In the genomic region with DNA sequence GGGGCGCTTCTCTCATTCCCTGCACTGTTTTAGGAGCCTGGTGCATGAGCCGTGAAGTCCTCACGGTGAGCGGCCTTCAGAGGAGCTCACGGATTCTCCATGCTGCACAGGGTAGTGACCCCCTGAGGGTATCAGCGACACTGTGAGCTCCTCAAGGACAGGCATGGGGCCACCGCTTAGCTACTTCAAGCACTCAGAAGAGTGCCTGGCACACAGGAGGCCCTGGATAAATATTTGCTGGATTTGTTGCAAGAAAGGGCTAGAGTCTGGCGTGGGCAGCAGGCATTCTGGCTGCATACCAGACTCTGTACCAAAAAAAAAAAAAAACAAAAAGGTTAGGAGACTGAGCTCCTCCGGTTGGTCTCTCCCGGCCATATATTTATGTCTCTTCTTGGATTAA, we compare ENCODE assay signal across 27 cellular contexts. TPM values are rescaled to one million over a fixed set of nuclear protein-coding genes. Genes with fewer than 3 reads are reported as not detected.
A peak's percentile ranks its signal among the peaks of the same experiment; 100 is the strongest.
DNase-seq lines count a peak whose midpoint lies in the region; ATAC-seq and TF ChIP-seq lines count a peak whose summit lies in the region.
"Had no signal": no experiment of that assay in that cellular context is flagged by ENCODE, and none has a peak within 500 bp of the region (broad histone marks: within the 10 kb centered on the region; RNA-seq: fewer than 3 reads in every experiment).

No MANE protein-coding gene starts in this region.

- peaks cover 24% of the 10 kb centered on the region for H3K4me1 Mint-ChIP-seq in chondrocyte (ENCODE audit: low read depth)
- peaks cover 29% of the 10 kb centered on the region for H3K4me1 Mint-ChIP-seq in stimulated activated memory B cell treated with anti-CD40 and anti-IgM and Interleukin-4, amounts not matched to agents 10 μg/mL and 1 μg/mL and 100 μg/mL, for 72 hours

- H3K9ac ChIP-seq in BLaER1: no peak overlapping the region

- H2AFZ ChIP-seq in osteoblast (ENCODE audit: low read length): no peak overlapping the region
- H2AFZ ChIP-seq: GM23338 had no signal

- H3K27ac ChIP-seq in BLaER1 (0 out of 2 replicates have a peak overlapping the region, but pooled peaks have one; percentile 60), osteoblast (ENCODE audit: low read depth, low read length) (no peak overlapping the region)
- H3K27ac ChIP-seq: psoas muscle, SK-N-MC had no signal

- H3K4me1 ChIP-seq in BLaER1: peaks cover 51% of the 10 kb centered on the region
- H3K4me1 ChIP-seq in osteoblast (ENCODE audit: insufficient read depth, low read length): no peaks in the 10 kb centered on the region

- no peaks in the 10 kb centered on the region for H3K27me3 Mint-ChIP-seq in chondrocyte (ENCODE audit: low read depth)
- no peaks in the 10 kb centered on the region for H3K27me3 Mint-ChIP-seq in stimulated activated memory B cell treated with anti-CD40 and anti-IgM and Interleukin-4, amounts not matched to agents 10 μg/mL and 1 μg/mL and 100 μg/mL, for 72 hours
- H3K27me3 Mint-ChIP-seq: activated B cell treated with CpG ODN at 0.5 μM for 24 hours; activated CD8-positive, alpha-beta T cell treated with anti-CD3 and anti-CD28 coated beads for 36 hours; stimulated activated naive CD8-positive, alpha-beta T cell treated with anti-CD3 and anti-CD28 coated beads, Interleukin-15, amount 100 ng/mL, for 72 hours had no signal

- no peak for TF ChIP-seq CTCF in LNCaP clone FGC (IDR thresholded peaks at IDR 0.05; ENCODE audit: control insufficient read depth, extremely low read depth, insufficient read depth)
- TF ChIP-seq CTCF in chondrocyte (IDR thresholded peaks at IDR 0.05): no peak
- TF ChIP-seq CTCF in osteoblast (IDR thresholded peaks at IDR 0.05; ENCODE audit: extremely low read depth, low read depth, low read length): no peak

- H3K36me3 ChIP-seq in BLaER1 (peaks cover 4% of the 10 kb centered on the region; the same call in 1 of the 2 replicates), osteoblast (ENCODE audit: insufficient read depth, low read length) (no peaks in the 10 kb centered on the region)

- H3K4me2 ChIP-seq in BLaER1: peak overlapping the region; percentile 39; the same call in 1 of the 2 replicates
- H3K4me2 ChIP-seq in osteoblast (ENCODE audit: insufficient read depth, low read length): no peak overlapping the region
- H3K4me2 ChIP-seq: GM23338 had no signal

- ATAC-seq in stimulated activated memory B cell treated with anti-CD40 and anti-IgM and Interleukin-4, amounts not matched to agents 10 μg/mL and 1 μg/mL and 100 μg/mL, for 72 hours: no peak
- no peak for ATAC-seq in GM21723 (IDR thresholded peaks at IDR 0.05; ENCODE audit: unreplicated experiment)
- ATAC-seq: activated CD8-positive, alpha-beta T cell treated with anti-CD3 and anti-CD28 coated beads for 36 hours; GM23338; left ventricle myocardium superior; mucosa of descending colon; psoas muscle; stimulated activated naive CD8-positive, alpha-beta T cell treated with anti-CD3 and anti-CD28 coated beads, Interleukin-15, amount 100 ng/mL, for 72 hours had no signal

- H3K36me3 Mint-ChIP-seq in chondrocyte (ENCODE audit: low read depth): peaks cover 2% of the 10 kb centered on the region
- H3K36me3 Mint-ChIP-seq in stimulated activated memory B cell treated with anti-CD40 and anti-IgM and Interleukin-4, amounts not matched to agents 10 μg/mL and 1 μg/mL and 100 μg/mL, for 72 hours: peaks cover 8% of the 10 kb centered on the region

- H3K27ac Mint-ChIP-seq in chondrocyte (ENCODE audit: unreplicated experiment): peak overlapping the region; percentile 75
- no peak overlapping the region for H3K27ac Mint-ChIP-seq in stimulated activated memory B cell treated with anti-CD40 and anti-IgM and Interleukin-4, amounts not matched to agents 10 μg/mL and 1 μg/mL and 100 μg/mL, for 72 hours
- H3K27ac Mint-ChIP-seq: activated B cell treated with CpG ODN at 0.5 μM for 24 hours; activated CD8-positive, alpha-beta T cell treated with anti-CD3 and anti-CD28 coated beads for 36 hours; GM23338 had no signal

- DNase-seq in LNCaP clone FGC (ENCODE audit: low read depth) (peak; percentile 65), chondrocyte (ENCODE audit: low spot score) (no peak), osteoblast (ENCODE audit: insufficient read length, low spot score, missing footprints) (peak; percentile 68), 8988T (no peak), AG08396 (ENCODE audit: low spot score) (no peak)
- DNase-seq: activated B cell treated with CpG ODN at 0.5 μM for 24 hours; activated CD8-positive, alpha-beta T cell treated with anti-CD3 and anti-CD28 coated beads for 36 hours; activated naive CD4-positive, alpha-beta T cell treated with Interleukin-2 at 50 U/mL for 16 hours; activated T-cell treated with anti-CD3 and anti-CD28 coated beads, Interleukin-2, amount 50 U/mL, for 1 hour; C1 segment of cervical spinal cord; cerebellar nuclear complex; GDM1; KBM-7; left ventricle myocardium superior; mucosa of descending colon; NCI-H1930; NCI-H524; psoas muscle; stimulated activated CD4-positive, alpha-beta T cell treated with anti-CD3 and anti-CD28 coated beads, Interleukin-4, amount 100 ng/mL, for 1 hour; stimulated activated naive CD8-positive, alpha-beta T cell treated with anti-CD3 and anti-CD28 coated beads, Interleukin-15, amount 100 ng/mL, for 72 hours; T-helper 2 cell had no signal

- H3K9me3 ChIP-seq in BLaER1 (peaks cover 24% of the 10 kb centered on the region), osteoblast (ENCODE audit: low read depth, low read length) (no peaks in the 10 kb centered on the region)
- H3K9me3 ChIP-seq: psoas muscle had no signal

- H3K4me3 ChIP-seq in BLaER1 (no peak overlapping the region), LNCaP clone FGC (ENCODE audit: low read depth, low read length) (no peak overlapping the region), osteoblast (ENCODE audit: insufficient read depth, low read length) (no peak overlapping the region)
- H3K4me3 ChIP-seq: GM23338, mucosa of descending colon, psoas muscle, SK-N-MC had no signal

- H3K27me3 ChIP-seq in BLaER1 (no peaks in the 10 kb centered on the region), osteoblast (ENCODE audit: insufficient read depth, low read length) (peaks cover 21% of the 10 kb centered on the region)

- no peak overlapping the region for H3K4me3 Mint-ChIP-seq in chondrocyte (ENCODE audit: unreplicated experiment)
- no peak overlapping the region for H3K4me3 Mint-ChIP-seq in stimulated activated memory B cell treated with anti-CD40 and anti-IgM and Interleukin-4, amounts not matched to agents 10 μg/mL and 1 μg/mL and 100 μg/mL, for 72 hours
- H3K4me3 Mint-ChIP-seq: activated B cell treated with CpG ODN at 0.5 μM for 24 hours; activated CD8-positive, alpha-beta T cell treated with anti-CD3 and anti-CD28 coated beads for 36 hours; GM23338; stimulated activated naive CD8-positive, alpha-beta T cell treated with anti-CD3 and anti-CD28 coated beads, Interleukin-15, amount 100 ng/mL, for 72 hours had no signal

- H4K20me1 ChIP-seq in BLaER1: no peaks in the 10 kb centered on the region
- H4K20me1 ChIP-seq in osteoblast (ENCODE audit: insufficient read depth, low read length): no peaks in the 10 kb centered on the region

- H3K79me2 ChIP-seq in osteoblast (ENCODE audit: insufficient read depth, low read length): no peaks in the 10 kb centered on the region

- H3K9me3 Mint-ChIP-seq in chondrocyte (ENCODE audit: low read depth): peaks cover 6% of the 10 kb centered on the region
- peaks cover 7% of the 10 kb centered on the region for H3K9me3 Mint-ChIP-seq in stimulated activated memory B cell treated with anti-CD40 and anti-IgM and Interleukin-4, amounts not matched to agents 10 μg/mL and 1 μg/mL and 100 μg/mL, for 72 hours

RNA-seq across cellular contexts. Expression of gene MBP, which starts 5.7 kb away (rescaled TPM):
- total RNA-seq in chondrocyte (8.3 to 15.9 TPM (median 14.0 TPM) in 3 replicates), osteoblast (1.5 and 2.2 TPM in 2 replicates)
- total RNA-seq: A673 had no signal

Comparison
In these comparisons a context has a peak if more than half of its experiments do, and no peak if none do; other contexts are left out.
1. DNase-seq: peak in LNCaP clone FGC (single experiment) and osteoblast (single experiment); none in chondrocyte (single experiment), 8988T (single experiment) and AG08396 (single experiment).